ENCODE assay signal across 10 cellular contexts in the genomic region with DNA sequence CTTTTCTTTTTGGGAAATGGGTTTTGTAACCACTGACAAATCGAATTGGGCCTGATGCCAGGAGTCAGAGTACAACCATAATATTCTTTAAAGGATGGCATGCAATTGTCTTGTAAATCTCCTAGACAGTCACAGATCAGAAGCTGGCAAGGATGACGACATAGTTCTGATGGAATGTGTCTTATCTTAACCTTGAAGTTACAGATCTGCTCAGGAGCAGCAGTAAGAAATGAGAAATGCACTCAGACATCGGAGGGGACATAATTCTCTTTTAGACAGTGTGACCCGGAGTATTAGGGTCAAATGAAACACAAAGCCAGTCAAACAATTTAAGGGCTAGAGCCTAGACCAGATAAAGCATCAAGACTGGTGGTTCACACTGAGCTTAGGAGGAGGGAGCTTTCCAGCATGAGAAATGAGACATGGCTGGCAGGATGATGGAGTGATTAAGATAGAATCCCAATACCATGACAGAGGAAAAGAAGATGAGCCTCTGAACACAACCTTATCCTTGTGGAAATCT. TPM values are rescaled to one million over a fixed set of nuclear protein-coding genes. Genes with fewer than 3 reads are reported as not detected.
DNase-seq lines count a peak whose midpoint lies in the region; ATAC-seq and TF ChIP-seq lines count a peak whose summit lies in the region.
"Had no signal": no experiment of that assay in that cellular context is flagged by ENCODE, and none has a peak within 500 bp of the region (broad histone marks: within the 10 kb centered on the region; RNA-seq: fewer than 3 reads in every experiment).

No MANE protein-coding gene starts in this region.

- peaks cover 54% of the 10 kb centered on the region for H3K4me1 ChIP-seq in HUES64 (ENCODE audit: insufficient read depth, low read length)

- peaks cover 45% of the 10 kb centered on the region for H3K4me1 Mint-ChIP-seq in activated T-cell treated with anti-CD3 and anti-CD28 coated beads, Interleukin-2, amount 50 U/mL, for 24 hours (ENCODE audit: low read depth)

- TF ChIP-seq CTCF in AG04450 (IDR thresholded peaks at IDR 0.05; ENCODE audit: low read depth, low read length) (no peak), astrocyte of the spinal cord (IDR thresholded peaks at IDR 0.05; ENCODE audit: low read depth, low read length) (no peak)

- H3K27me3 Mint-ChIP-seq in activated T-cell treated with anti-CD3 and anti-CD28 coated beads, Interleukin-2, amount 50 U/mL, for 24 hours = no peaks in the 10 kb centered on the region

- H3K9me3 ChIP-seq in AG04450 (ENCODE audit: control insufficient read depth, insufficient read depth, low read length) (no peaks in the 10 kb centered on the region), HUES64 (ENCODE audit: insufficient read depth, low read depth, low read length) (no peaks in the 10 kb centered on the region)

- H3K9ac ChIP-seq in HUES64 (ENCODE audit: low read depth, low read length) = peak overlapping the region; percentile 42

- H3K36me3 ChIP-seq in HUES64 (ENCODE audit: insufficient read depth, low read length) = peaks cover 2% of the 10 kb centered on the region

- WGBS in HUES64 = 68% methylated on average over 4 of the region's 4 CpGs

- H3K27ac Mint-ChIP-seq in activated T-cell treated with anti-CD3 and anti-CD28 coated beads, Interleukin-2, amount 50 U/mL, for 24 hours = no peak overlapping the region

- intact Hi-C loops in left colon (cut with DNase I, micrococcal nuclease) = no loop called here

- H3K27ac ChIP-seq in AG04450 (ENCODE audit: low read depth, low read length) (peak overlapping the region; percentile 42), HUES64 (ENCODE audit: low read depth, low read length) (peak overlapping the region; percentile 58)

- DNase-seq in AG04450 (ENCODE audit: low read depth, low spot score) (no peak), astrocyte of the spinal cord (ENCODE audit: low read depth, low spot score) (peak; percentile 39), left colon (no peak), putamen (ENCODE audit: low spot score) (no peak)
- no peak for DNase-seq in activated CD4-positive, alpha-beta T cell treated with anti-CD3 and anti-CD28 coated beads for 1 hour
- no peak for DNase-seq in activated T-cell treated with anti-CD3 and anti-CD28 coated beads, Interleukin-2, amount 50 U/mL, for 24 hours
- DNase-seq: activated CD4-positive, CD25-positive, alpha-beta regulatory T cell; cerebellar nuclear complex had no signal

- no peaks in the 10 kb centered on the region for H3K9me3 Mint-ChIP-seq in activated T-cell treated with anti-CD3 and anti-CD28 coated beads, Interleukin-2, amount 50 U/mL, for 24 hours

- H3K27me3 ChIP-seq in AG04450 (ENCODE audit: control insufficient read depth, insufficient read depth, low read length) (no peaks in the 10 kb centered on the region), HUES64 (ENCODE audit: insufficient read depth, low read length) (no peaks in the 10 kb centered on the region)

- H3K4me3 Mint-ChIP-seq in activated T-cell treated with anti-CD3 and anti-CD28 coated beads, Interleukin-2, amount 50 U/mL, for 24 hours = no peak overlapping the region

- in situ Hi-C loops in astrocyte of the spinal cord (cut with HindIII; ENCODE audit: low sequenced_read_pairs) = no loop called here

- peak; percentile 68 for ATAC-seq in left colon
- no peak for ATAC-seq in GM21717 (IDR thresholded peaks at IDR 0.05; ENCODE audit: unreplicated experiment)

- no peak overlapping the region for H3K4me3 ChIP-seq in AG04450 (ENCODE audit: low read depth, low read length)
- no peak overlapping the region for H3K4me3 ChIP-seq in HUES64 (ENCODE audit: low read length)
- H3K4me3 ChIP-seq in astrocyte of the spinal cord (ENCODE audit: low read depth, low read length) = no peak overlapping the region

- POLR2A ChIA-PET in AG04450 (lab: Yijun Ruan, JAX) = interaction anchor here (0.5 to 3.9 kb wide), 4 partner anchors 11 to 40 kb away, joined by 3 to 24 read pairs (median 4); partner anchors contain the start of genes CBX5 and HNRNPA1

- H3K36me3 Mint-ChIP-seq in activated T-cell treated with anti-CD3 and anti-CD28 coated beads, Interleukin-2, amount 50 U/mL, for 24 hours (ENCODE audit: low read depth) = peaks cover 11% of the 10 kb centered on the region

- CTCF ChIA-PET in AG04450 (lab: Charles Lee) = interaction anchor here (0.9 to 3.5 kb wide), 5 partner anchors 11 to 62 kb away, joined by 3 to 37 read pairs (median 8); partner anchors contain the start of gene COPZ1

RNA-seq across cellular contexts. Expression of gene CBX5, which starts 17.5 kb away (rescaled TPM):
- 49.0 and 62.3 TPM in 2 replicates for polyA plus RNA-seq in AG04450 (2011; rRNA removed)
- polyA minus RNA-seq in AG04450 (2011; rRNA and poly(A)+ RNA removed) = 57.1 and 101 TPM in 2 replicates
- polyA plus RNA-seq in HUES64 (2013, experiment 1 of 2) = 84.3 TPM
- 96.8 TPM for polyA plus RNA-seq in HUES64 (2013, experiment 2 of 2)
- 10 to 100 TPM; 40.9 to 42.0 TPM for total RNA-seq in left colon

RNA-seq across cellular contexts. Expression of gene HNRNPA1, which starts 18.1 kb away (rescaled TPM):
- 741 and 845 TPM in 2 replicates for polyA plus RNA-seq in AG04450 (2011; rRNA removed)
- polyA minus RNA-seq in AG04450 (2011; rRNA and poly(A)+ RNA removed) = 1,089 and 1,312 TPM in 2 replicates
- polyA plus RNA-seq in HUES64 (2013, experiment 1 of 2) = 2,281 TPM
- 2,616 TPM for polyA plus RNA-seq in HUES64 (2013, experiment 2 of 2)
- 100 to 1,000 TPM; 503 to 718 TPM for total RNA-seq in left colon

RNA-seq across cellular contexts. Expression of gene NFE2, which starts 38.4 kb away (rescaled TPM):
- polyA plus RNA-seq in AG04450 (2011; rRNA removed) = 0.25 and 0.37 TPM in 2 replicates
- 0.30 and 0.41 TPM in 2 replicates for polyA minus RNA-seq in AG04450 (2011; rRNA and poly(A)+ RNA removed)
- 1.3 TPM for polyA plus RNA-seq in HUES64 (2013, experiment 1 of 2)
- 2.3 TPM for polyA plus RNA-seq in HUES64 (2013, experiment 2 of 2)
- under 1 TPM; 0.14 to 0.18 TPM for total RNA-seq in left colon
